26 cellular contexts compared by ENCODE assay signal in genomic region chr14:89030921-89031320, GRCh38.
"Had no signal": no experiment of that assay in that cellular context is flagged by ENCODE, and none has a peak within 500 bp of the region (broad histone marks: within the 10 kb centered on the region; RNA-seq: fewer than 3 reads in every experiment).

No MANE protein-coding gene starts in this region.

- H3K9me3 ChIP-seq: colonic mucosa, gastroesophageal sphincter, left lung, lower lobe of right lung, mucosa of descending colon had no signal

- H3K36me3 Mint-ChIP-seq: mesothelial cell of epicardium; naive B cell; naive thymus-derived CD8-positive, alpha-beta T cell had no signal

- H3K27ac ChIP-seq: colonic mucosa, epithelial cell of prostate, foreskin keratinocyte, gastroesophageal sphincter, heart left ventricle, hepatocyte, left lung, lower lobe of right lung had no signal

- H3K4me3 ChIP-seq: colonic mucosa, gastroesophageal sphincter, heart left ventricle, hepatocyte, left lung, lower lobe of right lung, mucosa of descending colon had no signal

- H3K4me1 ChIP-seq: foreskin keratinocyte had no signal

- DNase-seq: colonic mucosa; cortex of kidney; effector CD8-positive, alpha-beta T cell; effector memory CD8-positive, alpha-beta T cell; endodermal cell; erythroblast; foreskin keratinocyte; heart left ventricle; hypothalamus; left cardiac atrium; left ventricle myocardium superior; lower lobe of right lung; mesenchymal stem cell; mucosa of descending colon; naive B cell; naive thymus-derived CD8-positive, alpha-beta T cell had no signal

- H3K4me1 Mint-ChIP-seq: endodermal cell, mesothelial cell of epicardium had no signal

- H3K4me3 Mint-ChIP-seq: dendritic cell treated with granulocyte-macrophage colony-stimulating factor and Interleukin-4, amounts not matched to agents 40 ng/mL and 50 ng/mL, for 4 days; effector memory CD8-positive, alpha-beta T cell; endodermal cell; mesothelial cell of epicardium; naive B cell; naive thymus-derived CD8-positive, alpha-beta T cell had no signal

- H3K27me3 ChIP-seq: colonic mucosa had no signal

- H3K9me3 Mint-ChIP-seq: dendritic cell treated with granulocyte-macrophage colony-stimulating factor and Interleukin-4, amounts not matched to agents 40 ng/mL and 50 ng/mL, for 4 days; effector memory CD8-positive, alpha-beta T cell; mesothelial cell of epicardium; naive thymus-derived CD8-positive, alpha-beta T cell had no signal

- H3K36me3 ChIP-seq: colonic mucosa, gastroesophageal sphincter, heart left ventricle, left lung, lower lobe of right lung had no signal

- H3K27ac Mint-ChIP-seq: dendritic cell treated with granulocyte-macrophage colony-stimulating factor and Interleukin-4, amounts not matched to agents 40 ng/mL and 50 ng/mL, for 4 days; effector memory CD8-positive, alpha-beta T cell; endodermal cell; mesothelial cell of epicardium had no signal

- FAIRE-seq: endometrium, frontal cortex, islet of Langerhans, keratinocyte had no signal
